ENCODE assay signal across 1 cellular context in the genomic region with DNA sequence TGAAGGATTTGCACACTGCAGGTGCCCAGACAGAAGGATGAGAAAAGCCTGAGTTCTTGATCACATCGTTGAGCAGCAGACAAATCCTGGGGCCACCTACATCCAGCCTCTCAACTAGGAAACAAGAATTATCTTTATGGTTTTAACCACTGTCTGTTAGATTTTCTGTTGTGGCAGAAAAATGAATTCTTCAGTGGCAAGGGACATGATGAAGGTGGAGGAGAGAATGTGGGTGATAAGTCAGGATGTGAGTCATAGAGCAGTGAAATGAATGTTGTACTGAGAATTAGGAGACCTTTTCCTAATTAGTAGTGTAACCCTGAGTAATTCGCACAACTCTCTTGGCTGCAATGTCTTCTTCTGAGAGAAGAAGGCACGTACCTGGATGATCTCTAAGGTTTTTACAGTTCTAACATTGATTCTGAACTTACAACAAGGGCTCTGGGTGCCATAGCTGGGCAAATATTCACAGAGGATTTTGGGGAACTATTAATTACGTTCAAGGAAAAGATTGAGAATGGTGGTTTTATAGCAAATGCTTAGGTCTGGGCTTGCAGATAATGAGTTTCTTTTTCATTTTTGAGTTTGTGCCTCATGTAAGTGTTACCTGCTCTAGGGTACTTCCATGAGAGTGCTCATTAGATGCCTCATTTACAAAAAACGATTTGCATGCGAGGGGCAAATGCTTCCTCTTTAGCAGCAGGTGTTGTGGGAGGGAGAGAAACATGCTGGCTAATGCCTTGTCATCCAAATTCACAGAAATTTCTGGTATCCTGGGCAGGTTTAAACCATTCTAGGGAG.
A peak's percentile ranks its signal among the peaks of the same experiment; 100 is the strongest.
TF ChIP-seq lines count a peak whose summit lies in the region.

No MANE protein-coding gene starts in this region.

TF ChIP-seq in GM12878, 131 proteins besides CTCF, POLR2A, EP300 and RAD21 (continued from another document and continues in another):
- TF ChIP-seq, protein P1, sequence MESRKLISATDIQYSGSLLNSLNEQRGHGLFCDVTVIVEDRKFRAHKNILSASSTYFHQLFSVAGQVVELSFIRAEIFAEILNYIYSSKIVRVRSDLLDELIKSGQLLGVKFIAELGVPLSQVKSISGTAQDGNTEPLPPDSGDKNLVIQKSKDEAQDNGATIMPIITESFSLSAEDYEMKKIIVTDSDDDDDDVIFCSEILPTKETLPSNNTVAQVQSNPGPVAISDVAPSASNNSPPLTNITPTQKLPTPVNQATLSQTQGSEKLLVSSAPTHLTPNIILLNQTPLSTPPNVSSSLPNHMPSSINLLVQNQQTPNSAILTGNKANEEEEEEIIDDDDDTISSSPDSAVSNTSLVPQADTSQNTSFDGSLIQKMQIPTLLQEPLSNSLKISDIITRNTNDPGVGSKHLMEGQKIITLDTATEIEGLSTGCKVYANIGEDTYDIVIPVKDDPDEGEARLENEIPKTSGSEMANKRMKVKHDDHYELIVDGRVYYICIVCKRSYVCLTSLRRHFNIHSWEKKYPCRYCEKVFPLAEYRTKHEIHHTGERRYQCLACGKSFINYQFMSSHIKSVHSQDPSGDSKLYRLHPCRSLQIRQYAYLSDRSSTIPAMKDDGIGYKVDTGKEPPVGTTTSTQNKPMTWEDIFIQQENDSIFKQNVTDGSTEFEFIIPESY (IDR thresholded peaks at IDR 0.05) = no peak
- TF ChIP-seq, protein P2, sequence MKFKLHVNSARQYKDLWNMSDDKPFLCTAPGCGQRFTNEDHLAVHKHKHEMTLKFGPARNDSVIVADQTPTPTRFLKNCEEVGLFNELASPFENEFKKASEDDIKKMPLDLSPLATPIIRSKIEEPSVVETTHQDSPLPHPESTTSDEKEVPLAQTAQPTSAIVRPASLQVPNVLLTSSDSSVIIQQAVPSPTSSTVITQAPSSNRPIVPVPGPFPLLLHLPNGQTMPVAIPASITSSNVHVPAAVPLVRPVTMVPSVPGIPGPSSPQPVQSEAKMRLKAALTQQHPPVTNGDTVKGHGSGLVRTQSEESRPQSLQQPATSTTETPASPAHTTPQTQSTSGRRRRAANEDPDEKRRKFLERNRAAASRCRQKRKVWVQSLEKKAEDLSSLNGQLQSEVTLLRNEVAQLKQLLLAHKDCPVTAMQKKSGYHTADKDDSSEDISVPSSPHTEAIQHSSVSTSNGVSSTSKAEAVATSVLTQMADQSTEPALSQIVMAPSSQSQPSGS (IDR thresholded peaks at IDR 0.05; ENCODE audit: low read length) = peak; percentile 61; the same call in 1 of the 2 replicates
- 0 out of 2 replicates have a peak, but pooled peaks have one; percentile 3 for TF ChIP-seq YY1 (IDR thresholded peaks at IDR 0.05; ENCODE audit: low read depth, low read length)
- no peak for TF ChIP-seq FOXK2 (IDR thresholded peaks at IDR 0.05)
- no peak for TF ChIP-seq MXI1 (IDR thresholded peaks at IDR 0.05; ENCODE audit: low read depth, low read length)
- TF ChIP-seq SMC3 (IDR thresholded peaks at IDR 0.05; ENCODE audit: borderline replicate concordance, low read length) = no peak
- TF ChIP-seq, protein P3, sequence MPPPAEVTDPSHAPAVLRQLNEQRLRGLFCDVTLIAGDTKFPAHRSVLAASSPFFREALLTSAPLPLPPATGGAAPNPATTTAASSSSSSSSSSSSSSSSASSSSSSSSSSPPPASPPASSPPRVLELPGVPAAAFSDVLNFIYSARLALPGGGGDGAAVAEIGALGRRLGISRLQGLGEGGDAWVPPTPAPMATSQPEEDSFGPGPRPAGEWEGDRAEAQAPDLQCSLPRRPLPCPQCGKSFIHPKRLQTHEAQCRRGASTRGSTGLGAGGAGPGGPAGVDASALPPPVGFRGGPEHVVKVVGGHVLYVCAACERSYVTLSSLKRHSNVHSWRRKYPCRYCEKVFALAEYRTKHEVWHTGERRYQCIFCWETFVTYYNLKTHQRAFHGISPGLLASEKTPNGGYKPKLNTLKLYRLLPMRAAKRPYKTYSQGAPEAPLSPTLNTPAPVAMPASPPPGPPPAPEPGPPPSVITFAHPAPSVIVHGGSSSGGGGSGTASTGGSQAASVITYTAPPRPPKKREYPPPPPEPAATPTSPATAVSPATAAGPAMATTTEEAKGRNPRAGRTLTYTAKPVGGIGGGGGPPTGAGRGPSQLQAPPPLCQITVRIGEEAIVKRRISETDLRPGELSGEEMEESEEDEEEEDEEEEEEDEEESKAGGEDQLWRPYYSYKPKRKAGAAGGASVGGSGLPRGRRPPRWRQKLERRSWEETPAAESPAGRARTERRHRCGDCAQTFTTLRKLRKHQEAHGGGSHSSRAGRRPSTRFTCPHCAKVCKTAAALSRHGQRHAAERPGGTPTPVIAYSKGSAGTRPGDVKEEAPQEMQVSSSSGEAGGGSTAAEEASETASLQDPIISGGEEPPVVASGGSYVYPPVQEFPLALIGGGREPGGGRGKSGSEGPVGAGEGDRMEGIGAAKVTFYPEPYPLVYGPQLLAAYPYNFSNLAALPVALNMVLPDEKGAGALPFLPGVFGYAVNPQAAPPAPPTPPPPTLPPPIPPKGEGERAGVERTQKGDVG (CRISPR knock-in tag; IDR thresholded peaks at IDR 0.05) = no peak
- TF ChIP-seq, protein P4, sequence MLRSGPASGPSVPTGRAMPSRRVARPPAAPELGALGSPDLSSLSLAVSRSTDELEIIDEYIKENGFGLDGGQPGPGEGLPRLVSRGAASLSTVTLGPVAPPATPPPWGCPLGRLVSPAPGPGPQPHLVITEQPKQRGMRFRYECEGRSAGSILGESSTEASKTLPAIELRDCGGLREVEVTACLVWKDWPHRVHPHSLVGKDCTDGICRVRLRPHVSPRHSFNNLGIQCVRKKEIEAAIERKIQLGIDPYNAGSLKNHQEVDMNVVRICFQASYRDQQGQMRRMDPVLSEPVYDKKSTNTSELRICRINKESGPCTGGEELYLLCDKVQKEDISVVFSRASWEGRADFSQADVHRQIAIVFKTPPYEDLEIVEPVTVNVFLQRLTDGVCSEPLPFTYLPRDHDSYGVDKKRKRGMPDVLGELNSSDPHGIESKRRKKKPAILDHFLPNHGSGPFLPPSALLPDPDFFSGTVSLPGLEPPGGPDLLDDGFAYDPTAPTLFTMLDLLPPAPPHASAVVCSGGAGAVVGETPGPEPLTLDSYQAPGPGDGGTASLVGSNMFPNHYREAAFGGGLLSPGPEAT (IDR thresholded peaks at IDR 0.05; ENCODE audit: low read depth) = peak; percentile 73; the same call in 1 of the 2 replicates
- TF ChIP-seq, protein P5, sequence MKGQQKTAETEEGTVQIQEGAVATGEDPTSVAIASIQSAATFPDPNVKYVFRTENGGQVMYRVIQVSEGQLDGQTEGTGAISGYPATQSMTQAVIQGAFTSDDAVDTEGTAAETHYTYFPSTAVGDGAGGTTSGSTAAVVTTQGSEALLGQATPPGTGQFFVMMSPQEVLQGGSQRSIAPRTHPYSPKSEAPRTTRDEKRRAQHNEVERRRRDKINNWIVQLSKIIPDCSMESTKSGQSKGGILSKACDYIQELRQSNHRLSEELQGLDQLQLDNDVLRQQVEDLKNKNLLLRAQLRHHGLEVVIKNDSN (IDR thresholded peaks at IDR 0.05; ENCODE audit: borderline replicate concordance, extremely low read length, insufficient read depth, low read depth, low read length) = no peak
- TF ChIP-seq JUNB (IDR thresholded peaks at IDR 0.05) = peak; percentile 92
- TF ChIP-seq RAD51 (IDR thresholded peaks at IDR 0.05) = 0 out of 2 replicates have a peak, but pooled peaks have one; percentile 20
- no peak for TF ChIP-seq BHLHE40 (IDR thresholded peaks at IDR 0.05; ENCODE audit: borderline replicate concordance in 1 of 2, low read depth in 2 of 2, low read length in 1 of 2)
- no peak for TF ChIP-seq ASH2L (IDR thresholded peaks at IDR 0.05; ENCODE audit: borderline replicate concordance, low read depth)
- TF ChIP-seq, protein P6, sequence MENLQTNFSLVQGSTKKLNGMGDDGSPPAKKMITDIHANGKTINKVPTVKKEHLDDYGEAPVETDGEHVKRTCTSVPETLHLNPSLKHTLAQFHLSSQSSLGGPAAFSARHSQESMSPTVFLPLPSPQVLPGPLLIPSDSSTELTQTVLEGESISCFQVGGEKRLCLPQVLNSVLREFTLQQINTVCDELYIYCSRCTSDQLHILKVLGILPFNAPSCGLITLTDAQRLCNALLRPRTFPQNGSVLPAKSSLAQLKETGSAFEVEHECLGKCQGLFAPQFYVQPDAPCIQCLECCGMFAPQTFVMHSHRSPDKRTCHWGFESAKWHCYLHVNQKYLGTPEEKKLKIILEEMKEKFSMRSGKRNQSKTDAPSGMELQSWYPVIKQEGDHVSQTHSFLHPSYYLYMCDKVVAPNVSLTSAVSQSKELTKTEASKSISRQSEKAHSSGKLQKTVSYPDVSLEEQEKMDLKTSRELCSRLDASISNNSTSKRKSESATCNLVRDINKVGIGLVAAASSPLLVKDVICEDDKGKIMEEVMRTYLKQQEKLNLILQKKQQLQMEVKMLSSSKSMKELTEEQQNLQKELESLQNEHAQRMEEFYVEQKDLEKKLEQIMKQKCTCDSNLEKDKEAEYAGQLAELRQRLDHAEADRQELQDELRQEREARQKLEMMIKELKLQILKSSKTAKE (IDR thresholded peaks at IDR 0.05; ENCODE audit: low read depth, poor library complexity, severe bottlenecking) = peak; percentile 92
- TF ChIP-seq HDGF (IDR thresholded peaks at IDR 0.05) = no peak
- peak; percentile 100 for TF ChIP-seq MTA2 (IDR thresholded peaks at IDR 0.05; ENCODE audit: low read depth)
- TF ChIP-seq NFIC (IDR thresholded peaks at IDR 0.05; ENCODE audit: low read depth, low read length) = peak; percentile 76
- TF ChIP-seq SREBF1 (IDR thresholded peaks at IDR 0.05; ENCODE audit: low read length) = 0 out of 2 replicates have a peak, but pooled peaks have one; percentile 3
- TF ChIP-seq, protein P7, sequence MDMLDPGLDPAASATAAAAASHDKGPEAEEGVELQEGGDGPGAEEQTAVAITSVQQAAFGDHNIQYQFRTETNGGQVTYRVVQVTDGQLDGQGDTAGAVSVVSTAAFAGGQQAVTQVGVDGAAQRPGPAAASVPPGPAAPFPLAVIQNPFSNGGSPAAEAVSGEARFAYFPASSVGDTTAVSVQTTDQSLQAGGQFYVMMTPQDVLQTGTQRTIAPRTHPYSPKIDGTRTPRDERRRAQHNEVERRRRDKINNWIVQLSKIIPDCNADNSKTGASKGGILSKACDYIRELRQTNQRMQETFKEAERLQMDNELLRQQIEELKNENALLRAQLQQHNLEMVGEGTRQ (IDR thresholded peaks at IDR 0.05; ENCODE audit: borderline replicate concordance, low read depth, low read length) = no peak
- no peak for TF ChIP-seq RCOR1 (conservative IDR thresholded peaks at IDR 0.05; ENCODE audit: low read depth, low read length)
- no peak for TF ChIP-seq SREBF2 (IDR thresholded peaks at IDR 0.05; ENCODE audit: low read length)
- peak in 1 of 2 experiments; percentile 47; a peak in 1 of 4 replicates for TF ChIP-seq ETV6 (conservative IDR thresholded peaks at IDR 0.05 in 1 of 2, IDR thresholded peaks at IDR 0.05 in 1 of 2; ENCODE audit: borderline replicate concordance in 1 of 2, low read depth in 1 of 2)
- no peak for TF ChIP-seq ZNF384 (IDR thresholded peaks at IDR 0.05; ENCODE audit: borderline replicate concordance, low read depth, low read length)
- TF ChIP-seq, protein P8, sequence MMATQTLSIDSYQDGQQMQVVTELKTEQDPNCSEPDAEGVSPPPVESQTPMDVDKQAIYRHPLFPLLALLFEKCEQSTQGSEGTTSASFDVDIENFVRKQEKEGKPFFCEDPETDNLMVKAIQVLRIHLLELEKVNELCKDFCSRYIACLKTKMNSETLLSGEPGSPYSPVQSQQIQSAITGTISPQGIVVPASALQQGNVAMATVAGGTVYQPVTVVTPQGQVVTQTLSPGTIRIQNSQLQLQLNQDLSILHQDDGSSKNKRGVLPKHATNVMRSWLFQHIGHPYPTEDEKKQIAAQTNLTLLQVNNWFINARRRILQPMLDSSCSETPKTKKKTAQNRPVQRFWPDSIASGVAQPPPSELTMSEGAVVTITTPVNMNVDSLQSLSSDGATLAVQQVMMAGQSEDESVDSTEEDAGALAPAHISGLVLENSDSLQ (IDR thresholded peaks at IDR 0.05) = 0 out of 2 replicates have a peak, but pooled peaks have one; percentile 2
- TF ChIP-seq RELA (IDR thresholded peaks at IDR 0.05; ENCODE audit: borderline replicate concordance, partially characterized antibody) = no peak
- TF ChIP-seq, protein P9, sequence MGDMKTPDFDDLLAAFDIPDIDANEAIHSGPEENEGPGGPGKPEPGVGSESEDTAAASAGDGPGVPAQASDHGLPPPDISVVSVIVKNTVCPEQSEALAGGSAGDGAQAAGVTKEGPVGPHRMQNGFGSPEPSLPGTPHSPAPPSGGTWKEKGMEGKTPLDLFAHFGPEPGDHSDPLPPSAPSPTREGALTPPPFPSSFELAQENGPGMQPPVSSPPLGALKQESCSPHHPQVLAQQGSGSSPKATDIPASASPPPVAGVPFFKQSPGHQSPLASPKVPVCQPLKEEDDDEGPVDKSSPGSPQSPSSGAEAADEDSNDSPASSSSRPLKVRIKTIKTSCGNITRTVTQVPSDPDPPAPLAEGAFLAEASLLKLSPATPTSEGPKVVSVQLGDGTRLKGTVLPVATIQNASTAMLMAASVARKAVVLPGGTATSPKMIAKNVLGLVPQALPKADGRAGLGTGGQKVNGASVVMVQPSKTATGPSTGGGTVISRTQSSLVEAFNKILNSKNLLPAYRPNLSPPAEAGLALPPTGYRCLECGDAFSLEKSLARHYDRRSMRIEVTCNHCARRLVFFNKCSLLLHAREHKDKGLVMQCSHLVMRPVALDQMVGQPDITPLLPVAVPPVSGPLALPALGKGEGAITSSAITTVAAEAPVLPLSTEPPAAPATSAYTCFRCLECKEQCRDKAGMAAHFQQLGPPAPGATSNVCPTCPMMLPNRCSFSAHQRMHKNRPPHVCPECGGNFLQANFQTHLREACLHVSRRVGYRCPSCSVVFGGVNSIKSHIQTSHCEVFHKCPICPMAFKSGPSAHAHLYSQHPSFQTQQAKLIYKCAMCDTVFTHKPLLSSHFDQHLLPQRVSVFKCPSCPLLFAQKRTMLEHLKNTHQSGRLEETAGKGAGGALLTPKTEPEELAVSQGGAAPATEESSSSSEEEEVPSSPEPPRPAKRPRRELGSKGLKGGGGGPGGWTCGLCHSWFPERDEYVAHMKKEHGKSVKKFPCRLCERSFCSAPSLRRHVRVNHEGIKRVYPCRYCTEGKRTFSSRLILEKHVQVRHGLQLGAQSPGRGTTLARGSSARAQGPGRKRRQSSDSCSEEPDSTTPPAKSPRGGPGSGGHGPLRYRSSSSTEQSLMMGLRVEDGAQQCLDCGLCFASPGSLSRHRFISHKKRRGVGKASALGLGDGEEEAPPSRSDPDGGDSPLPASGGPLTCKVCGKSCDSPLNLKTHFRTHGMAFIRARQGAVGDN (IDR thresholded peaks at IDR 0.05) = no peak
- no peak for TF ChIP-seq ZSCAN29 (IDR thresholded peaks at IDR 0.05)
- no peak for TF ChIP-seq ZNF207 (IDR thresholded peaks at IDR 0.05; ENCODE audit: borderline replicate concordance)
- TF ChIP-seq SRF (IDR thresholded peaks at IDR 0.05; ENCODE audit: low read depth in 2 of 2, low read length in 2 of 2) = no peak
- peak; percentile 89 for TF ChIP-seq BACH1 (IDR thresholded peaks at IDR 0.05; ENCODE audit: borderline replicate concordance)
- no peak for TF ChIP-seq STAT3 (IDR thresholded peaks at IDR 0.05; ENCODE audit: low read depth, low read length)
- TF ChIP-seq CEBPB (IDR thresholded peaks at IDR 0.05; ENCODE audit: borderline replicate concordance in 1 of 2, low read depth in 2 of 2, low read length in 2 of 2) = no peak
- no peak for TF ChIP-seq HDAC6 (IDR thresholded peaks at IDR 0.05; ENCODE audit: unreplicated experiment)
- TF ChIP-seq, protein P10, sequence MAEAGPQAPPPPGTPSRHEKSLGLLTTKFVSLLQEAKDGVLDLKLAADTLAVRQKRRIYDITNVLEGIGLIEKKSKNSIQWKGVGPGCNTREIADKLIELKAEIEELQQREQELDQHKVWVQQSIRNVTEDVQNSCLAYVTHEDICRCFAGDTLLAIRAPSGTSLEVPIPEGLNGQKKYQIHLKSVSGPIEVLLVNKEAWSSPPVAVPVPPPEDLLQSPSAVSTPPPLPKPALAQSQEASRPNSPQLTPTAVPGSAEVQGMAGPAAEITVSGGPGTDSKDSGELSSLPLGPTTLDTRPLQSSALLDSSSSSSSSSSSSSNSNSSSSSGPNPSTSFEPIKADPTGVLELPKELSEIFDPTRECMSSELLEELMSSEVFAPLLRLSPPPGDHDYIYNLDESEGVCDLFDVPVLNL (IDR thresholded peaks at IDR 0.05; ENCODE audit: low read depth, low read length) = no peak
- TF ChIP-seq ZNF274 (IDR thresholded peaks at IDR 0.05; ENCODE audit: insufficient read depth, insufficient read length) = no peak
- no peak for TF ChIP-seq CBX5 (IDR thresholded peaks at IDR 0.05; ENCODE audit: low read depth)
